Comparison of ENCODE assay signal across 7 cellular contexts in the genomic region with DNA sequence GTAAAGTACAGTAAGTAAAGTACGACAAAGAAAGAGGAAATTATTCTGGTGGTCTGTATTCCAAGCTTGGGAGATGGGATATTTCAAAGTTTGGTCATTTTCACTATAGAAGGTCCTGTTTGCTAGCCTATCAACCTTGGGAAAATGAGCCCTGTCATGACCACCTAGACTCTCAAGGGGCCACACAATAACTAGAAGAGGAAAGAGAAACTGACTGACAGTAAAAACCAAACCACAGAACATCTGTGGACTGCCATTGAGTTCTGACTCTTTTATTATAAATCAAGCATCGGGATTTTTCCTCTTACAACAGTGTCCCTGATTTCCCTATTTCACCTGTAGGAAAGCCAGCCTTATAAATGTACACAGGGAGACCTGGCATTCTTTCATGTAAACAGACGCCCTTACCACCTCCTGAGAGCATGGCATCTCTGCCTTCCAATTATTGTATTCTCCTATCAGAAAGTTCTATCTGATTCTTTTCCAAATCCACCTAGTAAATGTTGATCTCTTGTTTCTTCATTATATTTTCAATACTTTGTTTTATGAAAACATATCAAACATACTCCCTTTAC.
"Had no signal": no experiment of that assay in that cellular context is flagged by ENCODE, and none has a peak within 500 bp of the region (broad histone marks: within the 10 kb centered on the region; RNA-seq: fewer than 3 reads in every experiment).

No MANE protein-coding gene starts in this region.

- H3K4me3 ChIP-seq: GM23338 had no signal

- H3K27ac ChIP-seq: HL-60 had no signal

- FAIRE-seq: H1, H54, HepG2 had no signal

- H3K4me2 ChIP-seq: GM23338 had no signal

- H2AFZ ChIP-seq: GM23338 had no signal

- DNase-seq: H9, HCEC 1CT had no signal

- ATAC-seq: GM23338, HepG2 had no signal
